ENCODE assay signal across 1 cellular context in genomic region chr3:96813134-96813819, GRCh38.
TF ChIP-seq lines count a peak whose summit lies in the region.

No MANE protein-coding gene starts in this region.

TF ChIP-seq in HEK293, 187 proteins besides CTCF, POLR2A, EP300 and RAD21 (continued from another document):
- TF ChIP-seq ZSCAN4 (tag by site-specific recombination; IDR thresholded peaks at IDR 0.05) (no peak), ZSCAN30 (tag by site-specific recombination; IDR thresholded peaks at IDR 0.05) (no peak), ZBTB17 (tag by site-specific recombination; IDR thresholded peaks at IDR 0.05) (peak; percentile 32; the same call in 1 of the 2 replicates), ZNF366 (tag by site-specific recombination; conservative IDR thresholded peaks at IDR 0.05) (0 out of 2 replicates have a peak, but pooled peaks have one; percentile 51), ZNF184 (tag by site-specific recombination; IDR thresholded peaks at IDR 0.05) (no peak), ZNF560 (tag by site-specific recombination; IDR thresholded peaks at IDR 0.05; ENCODE audit: borderline replicate concordance) (no peak), ZNF449 (tag by site-specific recombination; IDR thresholded peaks at IDR 0.05) (peak; percentile 72; the same call in 1 of the 2 replicates), ZNF223 (tag by site-specific recombination; IDR thresholded peaks at IDR 0.05) (0 out of 2 replicates have a peak, but pooled peaks have one; percentile 21), ZNF837 (tag by site-specific recombination; IDR thresholded peaks at IDR 0.05) (no peak), ZNF701 (tag by site-specific recombination; IDR thresholded peaks at IDR 0.05) (no peak)
